10 cellular contexts compared by ENCODE assay signal in genomic region chr2:227818569-227819397, GRCh38. TPM values are rescaled to one million over a fixed set of nuclear protein-coding genes. Genes with fewer than 3 reads are reported as not detected.
DNase-seq lines count a peak whose midpoint lies in the region; ATAC-seq lines count a peak whose summit lies in the region.
"Had no signal": no experiment of that assay in that cellular context is flagged by ENCODE, and none has a peak within 500 bp of the region (broad histone marks: within the 10 kb centered on the region; RNA-seq: fewer than 3 reads in every experiment).

No MANE protein-coding gene starts in this region.

- H3K23ac ChIP-seq in neuronal stem cell (ENCODE audit: low read depth, low read length, poor library complexity), result no peak overlapping the region

- no peak overlapping the region for H3K18ac ChIP-seq in neuronal stem cell (ENCODE audit: low read length)

- no peaks in the 10 kb centered on the region for H3K79me1 ChIP-seq in neuronal stem cell (ENCODE audit: low read depth, low read length)

- no CpG with 5 or more reads among the region's 10 CpGs for WGBS in neuronal stem cell (ENCODE audit: extremely low coverage in 2 of 2, insufficient read length in 2 of 2, insufficient replicate concordance in 1 of 2), 2 donors

- no peak overlapping the region for H2AK5ac ChIP-seq in neuronal stem cell (ENCODE audit: low read depth, low read length)

- DNase-seq in Caki2 (ENCODE audit: low read depth) (peak; percentile 70), NOMO-1 treated with DMSO at 0.1 percent for 48 hours (lab: John Stamatoyannopoulos, UW; ENCODE audit: unreplicated experiment) (peak; percentile 100), HCEC 1CT (no peak), neuronal stem cell (ENCODE audit: low spot score) (no peak)
- DNase-seq in effector memory CD4-positive, alpha-beta T cell, result no peak
- no peak for DNase-seq in natural killer cell treated with Interleukin-12 subunit alpha and Interleukin-12 subunit beta and Interleukin-15 and Interleukin-18, amount 100 ng/mL, for 72 hours (ENCODE audit: low spot score)
- no peak for DNase-seq in naive thymus-derived CD8-positive, alpha-beta T cell
- no peak for DNase-seq in effector CD4-positive, alpha-beta T cell

- no peaks in the 10 kb centered on the region for H3K9me3 ChIP-seq in effector memory CD4-positive, alpha-beta T cell (ENCODE audit: control insufficient read depth, low read length)
- H3K9me3 ChIP-seq in neuronal stem cell (replicated peaks in 1 of 2; ENCODE audit: control insufficient read depth in 2 of 2, insufficient read depth in 1 of 2, low read depth in 1 of 2, low read length in 2 of 2), result no peaks in the 10 kb centered on the region

- H4K91ac ChIP-seq in neuronal stem cell (ENCODE audit: low read depth, low read length, poor library complexity), result no peak overlapping the region

- no peak overlapping the region for H4K8ac ChIP-seq in neuronal stem cell (ENCODE audit: low read depth, low read length)

- in situ Hi-C loops in Caki2 (cut with HindIII; ENCODE audit: low pct_unique_long_range_greater_than_20kb, low sequenced_read_pairs), result no loop called here

- H3K9ac ChIP-seq in neuronal stem cell (ENCODE audit: low read depth, low read length, poor library complexity), result no peak overlapping the region

- H2BK120ac ChIP-seq in neuronal stem cell (ENCODE audit: low read depth, low read length), result no peak overlapping the region

- H3K9me3 Mint-ChIP-seq in natural killer cell treated with Interleukin-12 subunit alpha and Interleukin-12 subunit beta and Interleukin-15 and Interleukin-18, amount 100 ng/mL, for 72 hours, result peaks cover 10% of the 10 kb centered on the region
- peaks cover 0 to 12% (median 0%) of the 10 kb centered on the region in 9 donors for H3K9me3 Mint-ChIP-seq in naive thymus-derived CD8-positive, alpha-beta T cell
- H3K9me3 Mint-ChIP-seq: T-helper 2 cell treated with Interferon-gamma antibody and Interleukin-4, amounts not matched to agents 5 μg/mL and 100 μg/mL, for 36 hours had no signal

- H3K27ac Mint-ChIP-seq in natural killer cell treated with Interleukin-12 subunit alpha and Interleukin-12 subunit beta and Interleukin-15 and Interleukin-18, amount 100 ng/mL, for 72 hours, result no peak overlapping the region
- peak overlapping the region in 1 of 10 donors; percentile 2 for H3K27ac Mint-ChIP-seq in naive thymus-derived CD8-positive, alpha-beta T cell
- H3K27ac Mint-ChIP-seq: T-helper 2 cell treated with Interferon-gamma antibody and Interleukin-4, amounts not matched to agents 5 μg/mL and 100 μg/mL, for 36 hours had no signal

- no peak overlapping the region for H3K4me2 ChIP-seq in neuronal stem cell (ENCODE audit: insufficient read depth, low read length, poor library complexity, severe bottlenecking)

- peak overlapping the region; percentile 49 for H3K27ac ChIP-seq in effector memory CD4-positive, alpha-beta T cell (ENCODE audit: insufficient read depth, low read length, poor library complexity, severe bottlenecking)
- H3K27ac ChIP-seq in neuronal stem cell (replicated peaks; ENCODE audit: low read length), result no peak overlapping the region

- H3K27me3 Mint-ChIP-seq in natural killer cell treated with Interleukin-12 subunit alpha and Interleukin-12 subunit beta and Interleukin-15 and Interleukin-18, amount 100 ng/mL, for 72 hours, result peaks cover 10 to 19% of the 10 kb centered on the region in 2 donors
- H3K27me3 Mint-ChIP-seq in naive thymus-derived CD8-positive, alpha-beta T cell, result peaks cover 5 to 40% (median 18%) of the 10 kb centered on the region in 5 donors

- POLR2A ChIA-PET in naive thymus-derived CD8-positive, alpha-beta T cell (lab: Charles Lee), result no interaction called here

- H2BK15ac ChIP-seq in neuronal stem cell (ENCODE audit: low read length), result no peak overlapping the region

- H3K27me3 ChIP-seq in effector memory CD4-positive, alpha-beta T cell (replicated peaks; ENCODE audit: control insufficient read depth, insufficient read depth, low read length, poor library complexity, severe bottlenecking), result no peaks in the 10 kb centered on the region
- no peaks in the 10 kb centered on the region for H3K27me3 ChIP-seq in neuronal stem cell (ENCODE audit: control insufficient read depth in 3 of 3, insufficient read depth in 3 of 3, low read depth in 1 of 3, low read length in 3 of 3)

- H3K4ac ChIP-seq in neuronal stem cell (ENCODE audit: low read length), result no peak overlapping the region

- no peak overlapping the region for H3K4me3 Mint-ChIP-seq in natural killer cell treated with Interleukin-12 subunit alpha and Interleukin-12 subunit beta and Interleukin-15 and Interleukin-18, amount 100 ng/mL, for 72 hours
- no peak overlapping the region for H3K4me3 Mint-ChIP-seq in naive thymus-derived CD8-positive, alpha-beta T cell
- H3K4me3 Mint-ChIP-seq: T-helper 2 cell treated with Interferon-gamma antibody and Interleukin-4, amounts not matched to agents 5 μg/mL and 100 μg/mL, for 36 hours had no signal

- H3K4me3 ChIP-seq in effector memory CD4-positive, alpha-beta T cell (ENCODE audit: insufficient read depth, low read depth, low read length, poor library complexity, severe bottlenecking), result no peak overlapping the region
- no peak overlapping the region for H3K4me3 ChIP-seq in neuronal stem cell (ENCODE audit: low read length in 2 of 2)

- no peaks in the 10 kb centered on the region for H3K36me3 Mint-ChIP-seq in natural killer cell treated with Interleukin-12 subunit alpha and Interleukin-12 subunit beta and Interleukin-15 and Interleukin-18, amount 100 ng/mL, for 72 hours
- H3K36me3 Mint-ChIP-seq in naive thymus-derived CD8-positive, alpha-beta T cell, result peaks cover 0 to 5% (median 0%) of the 10 kb centered on the region in 3 donors

- H3K36me3 ChIP-seq in effector memory CD4-positive, alpha-beta T cell (ENCODE audit: control insufficient read depth, insufficient read depth, low read length), result no peaks in the 10 kb centered on the region
- H3K36me3 ChIP-seq in neuronal stem cell (replicated peaks in 1 of 2; ENCODE audit: control insufficient read depth in 2 of 2, insufficient read depth in 2 of 2, low read length in 2 of 2), result no peaks in the 10 kb centered on the region

- H3K4me1 ChIP-seq in effector memory CD4-positive, alpha-beta T cell (ENCODE audit: control insufficient read depth, insufficient read depth, low read length, poor library complexity, severe bottlenecking), result no peaks in the 10 kb centered on the region
- H3K4me1 ChIP-seq in neuronal stem cell (ENCODE audit: control insufficient read depth in 2 of 2, insufficient read depth in 1 of 2, low read depth in 1 of 2, low read length in 2 of 2), result peaks cover 0 to 3% of the 10 kb centered on the region in 2 donors

- peaks cover 0 to 6% of the 10 kb centered on the region in 2 donors for H3K4me1 Mint-ChIP-seq in natural killer cell treated with Interleukin-12 subunit alpha and Interleukin-12 subunit beta and Interleukin-15 and Interleukin-18, amount 100 ng/mL, for 72 hours (ENCODE audit: low read depth in 2 of 2)
- peaks cover 0 to 3% (median under 1%) of the 10 kb centered on the region in 4 donors for H3K4me1 Mint-ChIP-seq in naive thymus-derived CD8-positive, alpha-beta T cell

- H2AFZ ChIP-seq in neuronal stem cell (ENCODE audit: low read length), result no peak overlapping the region

- no peak overlapping the region for H2BK5ac ChIP-seq in neuronal stem cell (ENCODE audit: low read length)

- peak; percentile 24 to 42 for ATAC-seq in natural killer cell treated with Interleukin-12 subunit alpha and Interleukin-12 subunit beta and Interleukin-15 and Interleukin-18, amount 100 ng/mL, for 72 hours
- ATAC-seq in naive thymus-derived CD8-positive, alpha-beta T cell, result no peak

- no peak overlapping the region for H3K14ac ChIP-seq in neuronal stem cell (ENCODE audit: low read length)

- H2BK12ac ChIP-seq in neuronal stem cell (ENCODE audit: low read length), result no peak overlapping the region

RNA-seq across cellular contexts. Expression of gene CCL20, which starts 5.1 kb away (rescaled TPM):
- total RNA-seq in Caki2 (2014; rRNA removed; shearing (Covaris generic); ENCODE audit: low replicate concordance), result 0.32 and 0.95 TPM in 2 replicates
- not detected for total RNA-seq in natural killer cell treated with Interleukin-12 subunit alpha and Interleukin-12 subunit beta and Interleukin-15 and Interleukin-18, amount 100 ng/mL, for 72 hours
- not detected for total RNA-seq in naive thymus-derived CD8-positive, alpha-beta T cell
- not detected for polyA plus RNA-seq in naive thymus-derived CD8-positive, alpha-beta T cell
- not detected for polyA plus RNA-seq in neuronal stem cell (2013, experiment 1 of 2)
- polyA plus RNA-seq in neuronal stem cell (2013, experiment 2 of 2), result not detected

RNA-seq across cellular contexts. Expression of gene DAW1, which starts 52.6 kb away (rescaled TPM):
- total RNA-seq in Caki2 (2014; rRNA removed; shearing (Covaris generic); ENCODE audit: low replicate concordance), result 3.4 and 4.3 TPM in 2 replicates
- total RNA-seq in natural killer cell treated with Interleukin-12 subunit alpha and Interleukin-12 subunit beta and Interleukin-15 and Interleukin-18, amount 100 ng/mL, for 72 hours, result not detected
- not detected for total RNA-seq in naive thymus-derived CD8-positive, alpha-beta T cell
- not detected for polyA plus RNA-seq in naive thymus-derived CD8-positive, alpha-beta T cell
- 0.21 TPM for polyA plus RNA-seq in neuronal stem cell (2013, experiment 1 of 2)
- polyA plus RNA-seq in neuronal stem cell (2013, experiment 2 of 2), result 0.29 TPM
- total RNA-seq: ureter had no signal

Comparison
In these comparisons a context has a peak if more than half of its experiments do, and no peak if none do; other contexts are left out.
1. DNase-seq: peak in Caki2 (single experiment) and NOMO-1 treated with DMSO at 0.1 percent for 48 hours (single experiment); none in effector memory CD4-positive, alpha-beta T cell (0 of 3), natural killer cell treated with Interleukin-12 subunit alpha and Interleukin-12 subunit beta and Interleukin-15 and Interleukin-18, amount 100 ng/mL, for 72 hours (single experiment), HCEC 1CT (single experiment), naive thymus-derived CD8-positive, alpha-beta T cell (0 of 10), effector CD4-positive, alpha-beta T cell (single experiment) and neuronal stem cell (single experiment).
2. ATAC-seq: peak in natural killer cell treated with Interleukin-12 subunit alpha and Interleukin-12 subunit beta and Interleukin-15 and Interleukin-18, amount 100 ng/mL, for 72 hours (2 of 2); none in naive thymus-derived CD8-positive, alpha-beta T cell (0 of 2).